In genomic region chr14:31261859-31262739, GRCh38 we compare ENCODE assay signal across 1 cellular context.
A peak's percentile ranks its signal among the peaks of the same experiment; 100 is the strongest.
TF ChIP-seq lines count a peak whose summit lies in the region.

No MANE protein-coding gene starts in this region.

TF ChIP-seq in HepG2, 621 proteins besides CTCF, POLR2A, EP300 and RAD21 (continued from another document and continues in another):
- TF ChIP-seq KIAA2018 (CRISPR knock-in tag; IDR thresholded peaks at IDR 0.05; ENCODE audit: borderline replicate concordance), result no peak
- peak; percentile 89 for TF ChIP-seq SALL2 (CRISPR knock-in tag; IDR thresholded peaks at IDR 0.05)
- no peak for TF ChIP-seq ZNF558 (CRISPR knock-in tag; IDR thresholded peaks at IDR 0.05; ENCODE audit: borderline replicate concordance)
- no peak for TF ChIP-seq MYPOP (CRISPR knock-in tag; IDR thresholded peaks at IDR 0.05)
- no peak for TF ChIP-seq MAFF (IDR thresholded peaks at IDR 0.05; ENCODE audit: low read depth, low read length)
- TF ChIP-seq SKI (IDR thresholded peaks at IDR 0.05; ENCODE audit: partially characterized antibody), result peak; percentile 15
- peak; percentile 96 for TF ChIP-seq TFE3 (CRISPR knock-in tag; IDR thresholded peaks at IDR 0.05)
- TF ChIP-seq ZBTB3 (CRISPR knock-in tag; IDR thresholded peaks at IDR 0.05; ENCODE audit: borderline replicate concordance, low read depth), result no peak
- TF ChIP-seq KDM5A (IDR thresholded peaks at IDR 0.05; ENCODE audit: borderline replicate concordance, low read length), result peak; percentile 40; the same call in 1 of the 2 replicates
- no peak for TF ChIP-seq ZNF564 (CRISPR knock-in tag; IDR thresholded peaks at IDR 0.05)
- no peak for TF ChIP-seq ZNF747 (CRISPR knock-in tag; IDR thresholded peaks at IDR 0.05; ENCODE audit: borderline replicate concordance)
- no peak for TF ChIP-seq SRY (CRISPR knock-in tag; IDR thresholded peaks at IDR 0.05)
- TF ChIP-seq TGIF2 (CRISPR knock-in tag; IDR thresholded peaks at IDR 0.05), result no peak
- TF ChIP-seq NFKBIZ (CRISPR knock-in tag; IDR thresholded peaks at IDR 0.05), result peak; percentile 15; the same call in 1 of the 2 replicates
- no peak for TF ChIP-seq ZNF562 (CRISPR knock-in tag; IDR thresholded peaks at IDR 0.05; ENCODE audit: borderline replicate concordance)
- no peak for TF ChIP-seq NONO (IDR thresholded peaks at IDR 0.05)
- no peak for TF ChIP-seq NONO (CRISPR knock-in tag; conservative IDR thresholded peaks at IDR 0.05)
- TF ChIP-seq MED13 (CRISPR knock-in tag; IDR thresholded peaks at IDR 0.05), result peak; percentile 95
- peak; percentile 100 for TF ChIP-seq HNF4G (IDR thresholded peaks at IDR 0.05; ENCODE audit: borderline replicate concordance, low read depth, low read length)
- TF ChIP-seq HNF4G (CRISPR knock-in tag; IDR thresholded peaks at IDR 0.05; ENCODE audit: borderline replicate concordance, low read depth), result peak; percentile 93
- no peak for TF ChIP-seq JDP2 (CRISPR knock-in tag; IDR thresholded peaks at IDR 0.05; ENCODE audit: borderline replicate concordance)
- TF ChIP-seq KLF6 (CRISPR knock-in tag; IDR thresholded peaks at IDR 0.05), result peak; percentile 27; the same call in 1 of the 2 replicates
- no peak for TF ChIP-seq ATF1 (CRISPR knock-in tag; IDR thresholded peaks at IDR 0.05)
- TF ChIP-seq ZNF34 (CRISPR knock-in tag; IDR thresholded peaks at IDR 0.05; ENCODE audit: borderline replicate concordance), result no peak
- TF ChIP-seq ZFP82 (CRISPR knock-in tag; IDR thresholded peaks at IDR 0.05; ENCODE audit: borderline replicate concordance), result no peak
- TF ChIP-seq FOXO4 (CRISPR knock-in tag; conservative IDR thresholded peaks at IDR 0.05), result peak; percentile 13; the same call in 1 of the 2 replicates
- no peak for TF ChIP-seq NCOA5 (CRISPR knock-in tag; IDR thresholded peaks at IDR 0.05)
- peak; percentile 72; the same call in 1 of the 2 replicates for TF ChIP-seq ZNF709 (CRISPR knock-in tag; IDR thresholded peaks at IDR 0.05)
- TF ChIP-seq ZNF549 (CRISPR knock-in tag; IDR thresholded peaks at IDR 0.05), result no peak
- peak; percentile 85; the same call in 1 of the 2 replicates for TF ChIP-seq MEF2D (CRISPR knock-in tag; IDR thresholded peaks at IDR 0.05)
- peak; percentile 73 for TF ChIP-seq ASH2L (IDR thresholded peaks at IDR 0.05; ENCODE audit: insufficient read length, low read depth, low read length)
- no peak for TF ChIP-seq ZNF280B (CRISPR knock-in tag; IDR thresholded peaks at IDR 0.05; ENCODE audit: borderline replicate concordance)
- peak; percentile 97 for TF ChIP-seq ARNTL (CRISPR knock-in tag; IDR thresholded peaks at IDR 0.05)
- TF ChIP-seq SMAD3 (CRISPR knock-in tag; IDR thresholded peaks at IDR 0.05), result peak; percentile 92
- TF ChIP-seq MTA3 (CRISPR knock-in tag; IDR thresholded peaks at IDR 0.05), result no peak
- TF ChIP-seq DBP (CRISPR knock-in tag; IDR thresholded peaks at IDR 0.05; ENCODE audit: not compliant biosample characterization), result no peak
- no peak for TF ChIP-seq JUNB (CRISPR knock-in tag; IDR thresholded peaks at IDR 0.05; ENCODE audit: borderline replicate concordance)
- TF ChIP-seq ELK4 (CRISPR knock-in tag; IDR thresholded peaks at IDR 0.05; ENCODE audit: borderline replicate concordance), result no peak
- TF ChIP-seq ZNF552 (CRISPR knock-in tag; IDR thresholded peaks at IDR 0.05; ENCODE audit: borderline replicate concordance), result no peak; the same call in 1 of the 2 replicates
- no peak for TF ChIP-seq RBM39 (IDR thresholded peaks at IDR 0.05; ENCODE audit: low read depth, low read length, poor library complexity, severe bottlenecking)
- TF ChIP-seq FIP1L1 (IDR thresholded peaks at IDR 0.05; ENCODE audit: borderline replicate concordance, insufficient read depth, low read depth, low read length), result no peak
- TF ChIP-seq ZNF282 (IDR thresholded peaks at IDR 0.05; ENCODE audit: partially characterized antibody), result no peak
- no peak for TF ChIP-seq ZNF607 (CRISPR knock-in tag; IDR thresholded peaks at IDR 0.05; ENCODE audit: borderline replicate concordance)
- no peak for TF ChIP-seq SYNCRIP (IDR thresholded peaks at IDR 0.05; ENCODE audit: insufficient read depth, low read depth, low read length)
- TF ChIP-seq NR1H2 (CRISPR knock-in tag; IDR thresholded peaks at IDR 0.05; ENCODE audit: borderline replicate concordance, low read depth), result no peak
- no peak for TF ChIP-seq BCLAF1 (IDR thresholded peaks at IDR 0.05)
- peak; percentile 100 for TF ChIP-seq MEIS1 (CRISPR knock-in tag; IDR thresholded peaks at IDR 0.05; ENCODE audit: borderline replicate concordance)
- TF ChIP-seq ZNF740 (CRISPR knock-in tag; IDR thresholded peaks at IDR 0.05), result peak; percentile 68; the same call in 1 of the 2 replicates
